1 cellular context compared by ENCODE assay signal in the genomic region with DNA sequence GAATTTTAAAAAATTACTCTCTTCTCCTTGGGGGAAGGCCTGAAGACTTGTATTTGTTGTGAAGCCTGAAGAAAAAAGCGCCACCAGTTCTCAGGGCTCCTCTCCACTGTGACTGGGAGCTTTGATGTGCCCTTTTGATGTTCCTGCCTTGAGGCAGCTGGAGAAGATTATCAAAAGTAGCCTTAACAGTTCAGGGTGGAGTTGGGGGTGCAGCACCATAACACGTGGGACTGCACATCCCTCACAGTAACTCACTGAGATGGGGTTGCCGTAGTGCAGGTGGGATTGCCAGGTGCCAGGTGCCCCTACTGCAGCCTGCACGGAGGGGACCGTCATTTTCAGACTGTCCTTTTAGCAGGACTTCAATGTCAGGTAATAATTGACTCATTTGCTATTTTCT.
TF ChIP-seq lines count a peak whose summit lies in the region.

No MANE protein-coding gene starts in this region.

TF ChIP-seq in WTC11, 78 proteins besides CTCF, POLR2A, EP300 and RAD21 (continued from another document):
- TF ChIP-seq STAT6 (CRISPR knock-in tag; conservative IDR thresholded peaks at IDR 0.05; ENCODE audit: low read depth) = no peak
- no peak for TF ChIP-seq RELA (CRISPR knock-in tag; IDR thresholded peaks at IDR 0.05; ENCODE audit: borderline replicate concordance)
